Comparison of ENCODE assay signal across 15 cellular contexts in the genomic region with DNA sequence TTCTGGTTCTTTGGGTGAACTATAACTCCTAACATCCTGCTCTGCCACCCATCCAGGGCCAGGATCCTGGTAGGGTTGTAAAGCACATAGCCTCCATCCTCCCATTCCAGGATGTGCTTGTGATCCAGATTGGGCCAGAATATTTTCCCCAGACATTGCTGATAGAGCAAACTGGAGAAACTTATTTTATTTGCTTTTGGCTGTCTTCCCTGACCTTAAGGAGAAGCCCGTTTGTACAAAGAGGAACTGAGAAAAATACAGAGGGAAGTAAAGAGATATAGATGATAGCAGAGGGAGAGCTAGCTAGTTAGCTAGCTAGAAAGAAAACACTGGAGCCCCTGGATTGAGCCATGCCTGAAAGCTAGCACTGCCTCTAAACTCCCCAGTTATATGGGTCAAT. TPM values are rescaled to one million over a fixed set of nuclear protein-coding genes. Genes with fewer than 3 reads are reported as not detected.
A peak's percentile ranks its signal among the peaks of the same experiment; 100 is the strongest.
DNase-seq lines count a peak whose midpoint lies in the region; ATAC-seq and TF ChIP-seq lines count a peak whose summit lies in the region.
"Had no signal": no experiment of that assay in that cellular context is flagged by ENCODE, and none has a peak within 500 bp of the region (broad histone marks: within the 10 kb centered on the region; RNA-seq: fewer than 3 reads in every experiment).

No MANE protein-coding gene starts in this region.

- no peaks in the 10 kb centered on the region for H3K9me3 Mint-ChIP-seq in memory B cell
- H3K9me3 Mint-ChIP-seq: stimulated activated effector memory CD8-positive, alpha-beta T cell treated with anti-CD3 and anti-CD28 coated beads, Interleukin-12 subunit alpha, Interleukin-12 subunit beta, amount 100 ng/mL, for 72 hours had no signal

- no peaks in the 10 kb centered on the region for H3K36me3 ChIP-seq in left ventricle myocardium inferior
- H3K36me3 ChIP-seq: HAP-1, neutrophil had no signal

- peak; percentile 47 for DNase-seq in NB4 (ENCODE audit: low read depth)
- DNase-seq in memory B cell (ENCODE audit: low spot score in 2 of 2): no peak
- DNase-seq in NCI-H2196 (lab: John Stamatoyannopoulos, UW; ENCODE audit: unreplicated experiment): no peak
- no peak for DNase-seq in activated CD4-positive, alpha-beta T cell treated with anti-CD3 and anti-CD28 coated beads for 48 hours
- DNase-seq in left ventricle myocardium inferior: no peak
- DNase-seq: foreskin keratinocyte, kidney glomerular epithelial cell, NCI-H187, PC-9 had no signal

- H3K27ac Mint-ChIP-seq in memory B cell: no peak overlapping the region
- H3K27ac Mint-ChIP-seq: stimulated activated effector memory CD8-positive, alpha-beta T cell treated with anti-CD3 and anti-CD28 coated beads, Interleukin-12 subunit alpha, Interleukin-12 subunit beta, amount 100 ng/mL, for 72 hours had no signal

- no peak overlapping the region for H3K27ac ChIP-seq in left ventricle myocardium inferior (replicated peaks)
- H3K27ac ChIP-seq: foreskin keratinocyte, neutrophil, PC-9 had no signal

- TF ChIP-seq CTCF in NB4 (IDR thresholded peaks at IDR 0.05; ENCODE audit: low read depth, low read length) (no peak), left ventricle myocardium inferior (IDR thresholded peaks at IDR 0.05; ENCODE audit: borderline replicate concordance) (no peak)

- no peaks in the 10 kb centered on the region for H3K4me1 ChIP-seq in left ventricle myocardium inferior
- H3K4me1 ChIP-seq: foreskin keratinocyte, HAP-1 had no signal

- H3K4me3 ChIP-seq in NB4 (ENCODE audit: low read depth, low read length) (no peak overlapping the region), left ventricle myocardium inferior (no peak overlapping the region)
- H3K4me3 ChIP-seq: HAP-1, PC-9 had no signal

- no peak overlapping the region for H3K4me3 Mint-ChIP-seq in memory B cell
- H3K4me3 Mint-ChIP-seq: stimulated activated effector memory CD8-positive, alpha-beta T cell treated with anti-CD3 and anti-CD28 coated beads, Interleukin-12 subunit alpha, Interleukin-12 subunit beta, amount 100 ng/mL, for 72 hours had no signal

- no peaks in the 10 kb centered on the region for H3K9me3 ChIP-seq in left ventricle myocardium inferior (replicated peaks)
- H3K9me3 ChIP-seq: HAP-1, neutrophil had no signal

- no peaks in the 10 kb centered on the region for H3K36me3 Mint-ChIP-seq in memory B cell
- H3K36me3 Mint-ChIP-seq: stimulated activated effector memory CD8-positive, alpha-beta T cell treated with anti-CD3 and anti-CD28 coated beads, Interleukin-12 subunit alpha, Interleukin-12 subunit beta, amount 100 ng/mL, for 72 hours had no signal

- peaks cover 15% of the 10 kb centered on the region for H3K4me1 Mint-ChIP-seq in memory B cell
- H3K4me1 Mint-ChIP-seq: stimulated activated effector memory CD8-positive, alpha-beta T cell treated with anti-CD3 and anti-CD28 coated beads, Interleukin-12 subunit alpha, Interleukin-12 subunit beta, amount 100 ng/mL, for 72 hours had no signal

- TF ChIP-seq POLR2A in NB4 (IDR thresholded peaks at IDR 0.05; ENCODE audit: extremely low read depth, insufficient read length): no peak

- intact Hi-C loops in left ventricle myocardium inferior (cut with micrococcal nuclease): loop anchor here (10.0 kb wide), 1 partner anchor 125 kb away; no protein-coding TSS in a partner anchor

- H3K27me3 Mint-ChIP-seq in memory B cell: no peaks in the 10 kb centered on the region

- ATAC-seq in GM18907 (IDR thresholded peaks at IDR 0.05; ENCODE audit: unreplicated experiment) (peak; percentile 53), HG02798 (IDR thresholded peaks at IDR 0.05; ENCODE audit: poor library complexity, unreplicated experiment) (peak; percentile 47), memory B cell (ENCODE audit: low read depth) (peak; percentile 91), HG02970 (IDR thresholded peaks at IDR 0.05; ENCODE audit: low FRiP score, unreplicated experiment) (no peak)
- ATAC-seq: stimulated activated effector memory CD8-positive, alpha-beta T cell treated with anti-CD3 and anti-CD28 coated beads, Interleukin-12 subunit alpha, Interleukin-12 subunit beta, amount 100 ng/mL, for 72 hours had no signal

- no peaks in the 10 kb centered on the region for H3K27me3 ChIP-seq in left ventricle myocardium inferior (ENCODE audit: low read depth)
- H3K27me3 ChIP-seq: foreskin keratinocyte, neutrophil had no signal

RNA-seq across cellular contexts. Expression of gene HDAC2, which starts 9.0 kb away (rescaled TPM):
- total RNA-seq in left ventricle myocardium inferior: 44.3 TPM
